In genomic region chr7:120691915-120692314, GRCh38 we compare ENCODE assay signal across 20 cellular contexts.
DNase-seq lines count a peak whose midpoint lies in the region; ATAC-seq and TF ChIP-seq lines count a peak whose summit lies in the region.
"Had no signal": no experiment of that assay in that cellular context is flagged by ENCODE, and none has a peak within 500 bp of the region (broad histone marks: within the 10 kb centered on the region; RNA-seq: fewer than 3 reads in every experiment).

No MANE protein-coding gene starts in this region.

- no peaks in the 10 kb centered on the region for H3K79me2 ChIP-seq in mesendoderm (ENCODE audit: control insufficient read depth, insufficient read depth, low read length)

- H3K23ac ChIP-seq in mesendoderm (ENCODE audit: low read length), result no peak overlapping the region

- H3K4me1 ChIP-seq in mesendoderm (ENCODE audit: control insufficient read depth, low read depth, low read length), result no peaks in the 10 kb centered on the region
- no peaks in the 10 kb centered on the region for H3K4me1 ChIP-seq in CD8-positive, alpha-beta T cell (ENCODE audit: insufficient read depth, low read length)
- H3K4me1 ChIP-seq: BLaER1 had no signal

- POLR2A ChIA-PET in CD8-positive, alpha-beta T cell (lab: Charles Lee), result no interaction called here

- no peak overlapping the region for H4K8ac ChIP-seq in mesendoderm (ENCODE audit: low read depth, low read length)

- H3K27ac Mint-ChIP-seq in stimulated activated effector memory CD8-positive, alpha-beta T cell treated with anti-CD3 and anti-CD28 coated beads, Interleukin-12 subunit alpha, Interleukin-12 subunit beta, amount 100 ng/mL, for 72 hours, result no peak overlapping the region
- no peak overlapping the region for H3K27ac Mint-ChIP-seq in CD8-positive, alpha-beta T cell
- H3K27ac Mint-ChIP-seq: CD4-positive, alpha-beta T cell had no signal

- no peak overlapping the region for H3K4ac ChIP-seq in mesendoderm (ENCODE audit: low read depth, low read length)

- no peak overlapping the region for H2BK5ac ChIP-seq in mesendoderm (ENCODE audit: low read length)

- no peak overlapping the region for H2BK120ac ChIP-seq in mesendoderm (ENCODE audit: low read depth, low read length)

- ATAC-seq in stimulated activated effector memory CD8-positive, alpha-beta T cell treated with anti-CD3 and anti-CD28 coated beads, Interleukin-12 subunit alpha, Interleukin-12 subunit beta, amount 100 ng/mL, for 72 hours, result no peak
- no peak for ATAC-seq in GM18511 (IDR thresholded peaks at IDR 0.05; ENCODE audit: unreplicated experiment)
- no peak for ATAC-seq in CD8-positive, alpha-beta T cell
- ATAC-seq: Panc1, SK-N-SH treated with all-trans-retinoic acid at 6 μM for 48 hours had no signal

- no peaks in the 10 kb centered on the region for H3K9me3 ChIP-seq in CD8-positive, alpha-beta T cell (ENCODE audit: low read length)
- H3K9me3 ChIP-seq: BLaER1 had no signal

- no peak overlapping the region for H2AK5ac ChIP-seq in mesendoderm (ENCODE audit: low read length)

- no peak for TF ChIP-seq CTCF in epithelial cell of esophagus (IDR thresholded peaks at IDR 0.05; ENCODE audit: insufficient read depth, low read depth, low read length, missing control alignments)
- TF ChIP-seq CTCF in CD8-positive, alpha-beta T cell (IDR thresholded peaks at IDR 0.05), result no peak

- no peak overlapping the region for H3K9ac ChIP-seq in mesendoderm (ENCODE audit: low read length)
- H3K9ac ChIP-seq: BLaER1 had no signal

- peaks cover 6% of the 10 kb centered on the region for H3K9me3 Mint-ChIP-seq in stimulated activated effector memory CD8-positive, alpha-beta T cell treated with anti-CD3 and anti-CD28 coated beads, Interleukin-12 subunit alpha, Interleukin-12 subunit beta, amount 100 ng/mL, for 72 hours
- H3K9me3 Mint-ChIP-seq in CD8-positive, alpha-beta T cell, result no peaks in the 10 kb centered on the region
- H3K9me3 Mint-ChIP-seq: CD4-positive, alpha-beta T cell had no signal

- H3K4me3 ChIP-seq in epithelial cell of esophagus (ENCODE audit: low read length) (no peak overlapping the region), mesendoderm (ENCODE audit: low read length) (no peak overlapping the region)
- no peak overlapping the region for H3K4me3 ChIP-seq in CD8-positive, alpha-beta T cell (ENCODE audit: low read depth, low read length)
- H3K4me3 ChIP-seq: BLaER1 had no signal

- no CpG with 5 or more reads among the region's 2 CpGs for WGBS in mesendoderm (ENCODE audit: extremely low coverage, insufficient coverage, low lambda C conversion rate)

- H3K27me3 ChIP-seq in mesendoderm (ENCODE audit: insufficient read depth, low read length, poor library complexity), result no peaks in the 10 kb centered on the region
- H3K27me3 ChIP-seq in CD8-positive, alpha-beta T cell (ENCODE audit: insufficient read depth, low read length), result no peaks in the 10 kb centered on the region
- H3K27me3 ChIP-seq: BLaER1 had no signal

- H3K27me3 Mint-ChIP-seq in CD8-positive, alpha-beta T cell (ENCODE audit: low read depth), result no peaks in the 10 kb centered on the region
- H3K27me3 Mint-ChIP-seq: CD4-positive, alpha-beta T cell had no signal

- no peaks in the 10 kb centered on the region for H3K36me3 Mint-ChIP-seq in stimulated activated effector memory CD8-positive, alpha-beta T cell treated with anti-CD3 and anti-CD28 coated beads, Interleukin-12 subunit alpha, Interleukin-12 subunit beta, amount 100 ng/mL, for 72 hours
- no peaks in the 10 kb centered on the region for H3K36me3 Mint-ChIP-seq in CD8-positive, alpha-beta T cell

- no peak overlapping the region for H3K18ac ChIP-seq in mesendoderm (ENCODE audit: low read length)

- intact Hi-C loops in CD8-positive, alpha-beta T cell (cut with DNase I, micrococcal nuclease), result no loop called here

- CTCF ChIA-PET in CD8-positive, alpha-beta T cell (lab: Charles Lee), result no interaction called here

- no peak overlapping the region for H3K27ac ChIP-seq in mesendoderm (ENCODE audit: low read depth, low read length)
- no peak overlapping the region for H3K27ac ChIP-seq in CD8-positive, alpha-beta T cell (ENCODE audit: low read depth, low read length)
- H3K27ac ChIP-seq: 22Rv1, BLaER1 had no signal

- no peak overlapping the region for H2BK15ac ChIP-seq in mesendoderm (replicated peaks; ENCODE audit: low read depth)

- peak; percentile 23 for DNase-seq in GM03348 (ENCODE audit: low spot score)
- DNase-seq in HT1080 (ENCODE audit: low read depth), result peak; percentile 37
- peak; percentile 2 for DNase-seq in epithelial cell of esophagus (ENCODE audit: low read depth)
- DNase-seq in mesendoderm, result peak; percentile 63
- DNase-seq in stimulated activated effector memory CD8-positive, alpha-beta T cell treated with anti-CD3 and anti-CD28 coated beads, Interleukin-12 subunit alpha, Interleukin-12 subunit beta, amount 100 ng/mL, for 72 hours (ENCODE audit: low spot score in 2 of 2), result no peak
- DNase-seq in cerebellar cortex (ENCODE audit: low spot score), result no peak
- DNase-seq in CD8-positive, alpha-beta T cell, result no peak
- DNase-seq: ACHN; CD4-positive, alpha-beta T cell; DND-41; NCI-H1105; NCI-H2029 treated with DMSO at 0.1 percent for 48 hours; NCI-H226; NCI-H510A treated with DMSO at 0.1 percent for 48 hours; NCI-H748 treated with DMSO at 0.1 percent for 48 hours had no signal

- no peaks in the 10 kb centered on the region for H3K79me1 ChIP-seq in mesendoderm (ENCODE audit: low read length)

- H3K4me1 Mint-ChIP-seq in stimulated activated effector memory CD8-positive, alpha-beta T cell treated with anti-CD3 and anti-CD28 coated beads, Interleukin-12 subunit alpha, Interleukin-12 subunit beta, amount 100 ng/mL, for 72 hours, result no peaks in the 10 kb centered on the region
- no peaks in the 10 kb centered on the region for H3K4me1 Mint-ChIP-seq in CD8-positive, alpha-beta T cell (ENCODE audit: low read depth)

- no peak overlapping the region for H3K56ac ChIP-seq in mesendoderm (ENCODE audit: low read length)

- no peak overlapping the region for H3K4me3 Mint-ChIP-seq in stimulated activated effector memory CD8-positive, alpha-beta T cell treated with anti-CD3 and anti-CD28 coated beads, Interleukin-12 subunit alpha, Interleukin-12 subunit beta, amount 100 ng/mL, for 72 hours
- H3K4me3 Mint-ChIP-seq in CD8-positive, alpha-beta T cell, result no peak overlapping the region
- H3K4me3 Mint-ChIP-seq: CD4-positive, alpha-beta T cell had no signal

- H3K36me3 ChIP-seq in mesendoderm (ENCODE audit: control insufficient read depth, insufficient read depth, low read length), result no peaks in the 10 kb centered on the region
- no peaks in the 10 kb centered on the region for H3K36me3 ChIP-seq in CD8-positive, alpha-beta T cell (ENCODE audit: insufficient read depth, low read length)
- H3K36me3 ChIP-seq: BLaER1 had no signal

- H3K4me2 ChIP-seq in mesendoderm (ENCODE audit: low read length), result no peak overlapping the region
- H3K4me2 ChIP-seq: BLaER1 had no signal

- H4K5ac ChIP-seq in mesendoderm (ENCODE audit: low read length), result no peak overlapping the region

Comparison
In these comparisons a context has a peak if more than half of its experiments do, and no peak if none do; other contexts are left out.
1. DNase-seq: peak in GM03348 (single experiment), HT1080 (single experiment), epithelial cell of esophagus (single experiment) and mesendoderm (single experiment); none in stimulated activated effector memory CD8-positive, alpha-beta T cell treated with anti-CD3 and anti-CD28 coated beads, Interleukin-12 subunit alpha, Interleukin-12 subunit beta, amount 100 ng/mL, for 72 hours (0 of 2), cerebellar cortex (single experiment) and CD8-positive, alpha-beta T cell (0 of 7).